In the genomic region with DNA sequence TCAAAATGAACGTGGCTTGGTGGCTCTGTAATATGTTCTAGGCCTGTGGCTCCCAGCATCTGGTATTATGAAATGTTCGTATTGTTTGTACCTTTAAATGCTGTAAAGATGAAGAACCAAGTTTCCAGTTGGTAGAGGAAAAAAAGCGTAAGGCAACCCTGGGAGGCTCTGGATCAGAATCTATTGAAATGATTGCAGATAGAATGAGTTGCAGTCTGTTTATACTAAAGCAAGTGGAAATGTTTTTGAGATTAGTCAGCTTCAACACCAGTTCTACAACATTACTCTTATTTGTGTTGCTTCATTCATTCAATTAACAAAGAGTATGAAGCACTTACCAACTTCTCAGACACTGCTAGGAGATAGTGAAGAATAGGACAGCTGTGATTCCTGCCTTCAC, we compare ENCODE assay signal across 1 cellular context.
TF ChIP-seq lines count a peak whose summit lies in the region.

No MANE protein-coding gene starts in this region.

TF ChIP-seq in GM12878, 131 proteins besides CTCF, POLR2A, EP300 and RAD21:
- TF ChIP-seq CBX3 (IDR thresholded peaks at IDR 0.05; ENCODE audit: borderline replicate concordance, low read depth) (no peak), EED (IDR thresholded peaks at IDR 0.05; ENCODE audit: low read depth) (no peak), IKZF2 (IDR thresholded peaks at IDR 0.05) (no peak), KDM1A (IDR thresholded peaks at IDR 0.05; ENCODE audit: borderline replicate concordance) (no peak), SMARCA5 (IDR thresholded peaks at IDR 0.05) (no peak), ZNF384 (IDR thresholded peaks at IDR 0.05; ENCODE audit: borderline replicate concordance, low read depth, low read length) (no peak), YBX1 (IDR thresholded peaks at IDR 0.05) (no peak), STAT1 (conservative IDR thresholded peaks at IDR 0.05) (no peak), NBN (IDR thresholded peaks at IDR 0.05) (no peak), ZNF217 (IDR thresholded peaks at IDR 0.05) (no peak)
- TF ChIP-seq, protein P1, sequence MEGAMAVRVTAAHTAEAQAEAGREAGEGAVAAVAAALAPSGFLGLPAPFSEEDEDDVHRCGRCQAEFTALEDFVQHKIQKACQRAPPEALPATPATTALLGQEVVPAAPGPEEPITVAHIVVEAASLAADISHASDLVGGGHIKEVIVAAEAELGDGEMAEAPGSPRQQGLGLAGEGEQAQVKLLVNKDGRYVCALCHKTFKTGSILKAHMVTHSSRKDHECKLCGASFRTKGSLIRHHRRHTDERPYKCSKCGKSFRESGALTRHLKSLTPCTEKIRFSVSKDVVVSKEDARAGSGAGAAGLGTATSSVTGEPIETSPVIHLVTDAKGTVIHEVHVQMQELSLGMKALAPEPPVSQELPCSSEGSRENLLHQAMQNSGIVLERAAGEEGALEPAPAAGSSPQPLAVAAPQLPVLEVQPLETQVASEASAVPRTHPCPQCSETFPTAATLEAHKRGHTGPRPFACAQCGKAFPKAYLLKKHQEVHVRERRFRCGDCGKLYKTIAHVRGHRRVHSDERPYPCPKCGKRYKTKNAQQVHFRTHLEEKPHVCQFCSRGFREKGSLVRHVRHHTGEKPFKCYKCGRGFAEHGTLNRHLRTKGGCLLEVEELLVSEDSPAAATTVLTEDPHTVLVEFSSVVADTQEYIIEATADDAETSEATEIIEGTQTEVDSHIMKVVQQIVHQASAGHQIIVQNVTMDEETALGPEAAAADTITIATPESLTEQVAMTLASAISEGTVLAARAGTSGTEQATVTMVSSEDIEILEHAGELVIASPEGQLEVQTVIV (IDR thresholded peaks at IDR 0.05; ENCODE audit: borderline replicate concordance, partially characterized antibody): no peak
- TF ChIP-seq, protein P2, sequence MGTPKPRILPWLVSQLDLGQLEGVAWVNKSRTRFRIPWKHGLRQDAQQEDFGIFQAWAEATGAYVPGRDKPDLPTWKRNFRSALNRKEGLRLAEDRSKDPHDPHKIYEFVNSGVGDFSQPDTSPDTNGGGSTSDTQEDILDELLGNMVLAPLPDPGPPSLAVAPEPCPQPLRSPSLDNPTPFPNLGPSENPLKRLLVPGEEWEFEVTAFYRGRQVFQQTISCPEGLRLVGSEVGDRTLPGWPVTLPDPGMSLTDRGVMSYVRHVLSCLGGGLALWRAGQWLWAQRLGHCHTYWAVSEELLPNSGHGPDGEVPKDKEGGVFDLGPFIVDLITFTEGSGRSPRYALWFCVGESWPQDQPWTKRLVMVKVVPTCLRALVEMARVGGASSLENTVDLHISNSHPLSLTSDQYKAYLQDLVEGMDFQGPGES (IDR thresholded peaks at IDR 0.05): no peak
- TF ChIP-seq, protein P3, sequence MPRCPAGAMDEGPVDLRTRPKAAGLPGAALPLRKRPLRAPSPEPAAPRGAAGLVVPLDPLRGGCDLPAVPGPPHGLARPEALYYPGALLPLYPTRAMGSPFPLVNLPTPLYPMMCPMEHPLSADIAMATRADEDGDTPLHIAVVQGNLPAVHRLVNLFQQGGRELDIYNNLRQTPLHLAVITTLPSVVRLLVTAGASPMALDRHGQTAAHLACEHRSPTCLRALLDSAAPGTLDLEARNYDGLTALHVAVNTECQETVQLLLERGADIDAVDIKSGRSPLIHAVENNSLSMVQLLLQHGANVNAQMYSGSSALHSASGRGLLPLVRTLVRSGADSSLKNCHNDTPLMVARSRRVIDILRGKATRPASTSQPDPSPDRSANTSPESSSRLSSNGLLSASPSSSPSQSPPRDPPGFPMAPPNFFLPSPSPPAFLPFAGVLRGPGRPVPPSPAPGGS (IDR thresholded peaks at IDR 0.05; ENCODE audit: borderline replicate concordance, insufficient read depth, low read depth, low read length, poor library complexity, severe bottlenecking): no peak
- TF ChIP-seq, protein P4, sequence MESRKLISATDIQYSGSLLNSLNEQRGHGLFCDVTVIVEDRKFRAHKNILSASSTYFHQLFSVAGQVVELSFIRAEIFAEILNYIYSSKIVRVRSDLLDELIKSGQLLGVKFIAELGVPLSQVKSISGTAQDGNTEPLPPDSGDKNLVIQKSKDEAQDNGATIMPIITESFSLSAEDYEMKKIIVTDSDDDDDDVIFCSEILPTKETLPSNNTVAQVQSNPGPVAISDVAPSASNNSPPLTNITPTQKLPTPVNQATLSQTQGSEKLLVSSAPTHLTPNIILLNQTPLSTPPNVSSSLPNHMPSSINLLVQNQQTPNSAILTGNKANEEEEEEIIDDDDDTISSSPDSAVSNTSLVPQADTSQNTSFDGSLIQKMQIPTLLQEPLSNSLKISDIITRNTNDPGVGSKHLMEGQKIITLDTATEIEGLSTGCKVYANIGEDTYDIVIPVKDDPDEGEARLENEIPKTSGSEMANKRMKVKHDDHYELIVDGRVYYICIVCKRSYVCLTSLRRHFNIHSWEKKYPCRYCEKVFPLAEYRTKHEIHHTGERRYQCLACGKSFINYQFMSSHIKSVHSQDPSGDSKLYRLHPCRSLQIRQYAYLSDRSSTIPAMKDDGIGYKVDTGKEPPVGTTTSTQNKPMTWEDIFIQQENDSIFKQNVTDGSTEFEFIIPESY (IDR thresholded peaks at IDR 0.05): no peak
